Comparison of ENCODE assay signal across 16 cellular contexts in genomic region chr3:10392244-10392643, GRCh38.
A peak's percentile ranks its signal among the peaks of the same experiment; 100 is the strongest.
DNase-seq lines count a peak whose midpoint lies in the region; FAIRE-seq and TF ChIP-seq lines count a peak whose summit lies in the region.
"Had no signal": no experiment of that assay in that cellular context is flagged by ENCODE, and none has a peak within 500 bp of the region (broad histone marks: within the 10 kb centered on the region; RNA-seq: fewer than 3 reads in every experiment).

No MANE protein-coding gene starts in this region.

- H3K4me1 ChIP-seq in trophoblast cell (ENCODE audit: control insufficient read depth in 1 of 2, insufficient read depth in 2 of 2, low read length in 2 of 2) = no peaks in the 10 kb centered on the region
- H3K4me1 ChIP-seq: body of pancreas had no signal

- H2BK5ac ChIP-seq in trophoblast cell (ENCODE audit: low read depth, low read length, poor library complexity) = no peak overlapping the region

- H3K79me2 ChIP-seq in trophoblast cell (ENCODE audit: control insufficient read depth, insufficient read depth, low read length, poor library complexity) = no peaks in the 10 kb centered on the region

- CTCF ChIA-PET in AG04449 (lab: Yijun Ruan, JAX) = interaction anchor here (1.1 kb wide), 1 partner anchor 11 kb away, joined by 3 read pairs; no protein-coding TSS in a partner anchor

- H2AFZ ChIP-seq in trophoblast cell (ENCODE audit: insufficient read depth, low read length, poor library complexity) = no peak overlapping the region

- H3K27ac ChIP-seq in trophoblast cell (ENCODE audit: low read depth, low read length) = no peak overlapping the region
- H3K27ac ChIP-seq: body of pancreas had no signal

- H3K4ac ChIP-seq in trophoblast cell (ENCODE audit: low read depth, low read length) = no peak overlapping the region

- no peak overlapping the region for H4K91ac ChIP-seq in trophoblast cell (ENCODE audit: low read depth, low read length)

- no peak overlapping the region for H2BK120ac ChIP-seq in trophoblast cell (ENCODE audit: insufficient read depth, low read length, poor library complexity)

- no peak overlapping the region for H2BK12ac ChIP-seq in trophoblast cell (ENCODE audit: low read length)

- TF ChIP-seq CTCF in AG04449 (IDR thresholded peaks at IDR 0.05; ENCODE audit: insufficient read depth, low read length, missing control alignments) (peak; percentile 6), WI38 (IDR thresholded peaks at IDR 0.05; ENCODE audit: low read depth, low read length) (peak; percentile 22; the same call in 1 of the 2 replicates)

- no peak overlapping the region for H3K4me2 ChIP-seq in trophoblast cell (ENCODE audit: low read length)

- H4K8ac ChIP-seq in trophoblast cell (ENCODE audit: low read depth, low read length) = no peak overlapping the region

- H3K23ac ChIP-seq in trophoblast cell (ENCODE audit: low read length) = no peak overlapping the region

- FAIRE-seq in frontal cortex (lab: Jason Lieb, UNC) = no peak

- no peak overlapping the region for H2AK5ac ChIP-seq in trophoblast cell (ENCODE audit: low read length)

- H3K36me3 ChIP-seq in trophoblast cell (ENCODE audit: control insufficient read depth in 1 of 2, insufficient read depth in 2 of 2, low read length in 2 of 2) = no peaks in the 10 kb centered on the region

- no CpG with 5 or more reads among the region's 4 CpGs for WGBS in trophoblast cell (ENCODE audit: extremely low coverage, insufficient coverage, insufficient read length)

- DNase-seq in AG04449 (ENCODE audit: low read depth, low spot score) = no peak
- DNase-seq in ELR (ENCODE audit: low read depth) = peak; percentile 8
- DNase-seq in left kidney (ENCODE audit: low read depth, low spot score) = peak; percentile 19
- no peak for DNase-seq in NCI-H69 (lab: John Stamatoyannopoulos, UW)
- DNase-seq in frontal cortex (ENCODE audit: low spot score in 2 of 2) = no peak
- DNase-seq in trophoblast cell = no peak
- no peak for DNase-seq in cerebellar cortex (ENCODE audit: low spot score)
- DNase-seq: activated gamma-delta T cell; body of pancreas; CD4-positive, alpha-beta T cell; effector memory CD4-positive, alpha-beta T cell; mammary epithelial cell; occipital lobe; stimulated activated CD4-positive, alpha-beta T cell treated with anti-CD3 and anti-CD28 coated beads, Interleukin-12 subunit alpha, Interleukin-12 subunit beta, amount 100 ng/mL, for 4 hours; substantia nigra had no signal

- no peaks in the 10 kb centered on the region for H3K27me3 ChIP-seq in trophoblast cell (ENCODE audit: insufficient read depth, low read length)
- H3K27me3 ChIP-seq: body of pancreas had no signal

- no peaks in the 10 kb centered on the region for H3K79me1 ChIP-seq in trophoblast cell (ENCODE audit: low read length)

- H3K4me3 ChIP-seq in AG04449 (ENCODE audit: low read depth, low read length) (no peak overlapping the region), WI38 (ENCODE audit: low read depth, low read length) (no peak overlapping the region), trophoblast cell (ENCODE audit: low read depth, low read length) (no peak overlapping the region)
- H3K4me3 ChIP-seq: body of pancreas had no signal

- POLR2A ChIA-PET in AG04449 (lab: Yijun Ruan, JAX) = no interaction called here

- H3K9me3 ChIP-seq in trophoblast cell (ENCODE audit: insufficient read depth, low read depth, low read length) = peaks cover 22% of the 10 kb centered on the region
- H3K9me3 ChIP-seq: body of pancreas had no signal

- H3K14ac ChIP-seq in trophoblast cell (ENCODE audit: low read length) = no peak overlapping the region

- no peak overlapping the region for H3K9ac ChIP-seq in trophoblast cell (ENCODE audit: low read length)

- H3K18ac ChIP-seq in trophoblast cell (ENCODE audit: low read length) = no peak overlapping the region

- H4K12ac ChIP-seq in trophoblast cell (ENCODE audit: low read depth, low read length) = no peak overlapping the region

Comparison
In these comparisons a context has a peak if more than half of its experiments do, and no peak if none do; other contexts are left out.
1. DNase-seq: peak in ELR (single experiment) and left kidney (single experiment); none in AG04449 (single experiment), NCI-H69 (single experiment), frontal cortex (0 of 2), trophoblast cell (0 of 2) and cerebellar cortex (single experiment).